ENCODE assay signal across 1 cellular context in genomic region chr10:129766611-129767550, GRCh38.
TF ChIP-seq lines count a peak whose summit lies in the region.

No MANE protein-coding gene starts in this region.

TF ChIP-seq in HepG2, 621 proteins besides CTCF, POLR2A, EP300 and RAD21 (continued from another document):
- no peak for TF ChIP-seq IRF9 (CRISPR knock-in tag; IDR thresholded peaks at IDR 0.05; ENCODE audit: borderline replicate concordance)
- no peak for TF ChIP-seq ZNF660 (CRISPR knock-in tag; IDR thresholded peaks at IDR 0.05; ENCODE audit: borderline replicate concordance, low read depth)
- no peak for TF ChIP-seq SP2 (CRISPR knock-in tag; IDR thresholded peaks at IDR 0.05)
- TF ChIP-seq KMT2B (CRISPR knock-in tag; IDR thresholded peaks at IDR 0.05): no peak
- TF ChIP-seq GPBP1L1 (CRISPR knock-in tag; IDR thresholded peaks at IDR 0.05): no peak
- TF ChIP-seq ZNF513 (CRISPR knock-in tag; conservative IDR thresholded peaks at IDR 0.05): no peak
- TF ChIP-seq ZNF276 (CRISPR knock-in tag; IDR thresholded peaks at IDR 0.05; ENCODE audit: low read depth): no peak
- TF ChIP-seq HNRNPUL1 (IDR thresholded peaks at IDR 0.05; ENCODE audit: low read depth, low read length): no peak
- TF ChIP-seq SALL1 (CRISPR knock-in tag; IDR thresholded peaks at IDR 0.05): no peak
